In genomic region chr2:239029958-239030357, GRCh38 we compare ENCODE assay signal across 30 cellular contexts.
"Had no signal": no experiment of that assay in that cellular context is flagged by ENCODE, and none has a peak within 500 bp of the region (broad histone marks: within the 10 kb centered on the region; RNA-seq: fewer than 3 reads in every experiment).

No MANE protein-coding gene starts in this region.

- H3K4me1 ChIP-seq: lower lobe of right lung, parathyroid adenoma, right lobe of liver, upper lobe of left lung had no signal

- H3K36me3 ChIP-seq: lower lobe of right lung, right atrium auricular region, right lobe of liver, tibial nerve, upper lobe of left lung, vagina had no signal

- H3K27ac ChIP-seq: lower lobe of right lung, parathyroid adenoma, right atrium auricular region, right lobe of liver, tibial nerve, upper lobe of left lung, vagina had no signal

- H3K36me3 Mint-ChIP-seq: mesothelial cell of epicardium; naive B cell; stimulated activated memory B cell treated with anti-CD40 and anti-IgM and Interleukin-4, amounts not matched to agents 10 μg/mL and 1 μg/mL and 100 μg/mL, for 72 hours had no signal

- H3K9me3 Mint-ChIP-seq: naive B cell; nephron; neural crest cell; stimulated activated memory B cell treated with anti-CD40 and anti-IgM and Interleukin-4, amounts not matched to agents 10 μg/mL and 1 μg/mL and 100 μg/mL, for 72 hours; stimulated activated naive CD8-positive, alpha-beta T cell treated with anti-CD3 and anti-CD28 coated beads, Interleukin-15, amount 100 ng/mL, for 72 hours had no signal

- H3K9me3 ChIP-seq: lower lobe of right lung, right atrium auricular region, right lobe of liver, tibial nerve, upper lobe of left lung, vagina had no signal

- H3K27me3 ChIP-seq: right atrium auricular region, right lobe of liver, tibial nerve, upper lobe of left lung, vagina had no signal

- H3K27ac Mint-ChIP-seq: mesothelial cell of epicardium; progenitor cell of endocrine pancreas; stimulated activated memory B cell treated with anti-CD40 and anti-IgM and Interleukin-4, amounts not matched to agents 10 μg/mL and 1 μg/mL and 100 μg/mL, for 72 hours; stimulated activated naive CD8-positive, alpha-beta T cell treated with anti-CD3 and anti-CD28 coated beads, Interleukin-15, amount 100 ng/mL, for 72 hours had no signal

- DNase-seq: head of caudate nucleus; hippocampal formation; kidney glomerular epithelial cell; left ventricle myocardium superior; lower lobe of right lung; mammary epithelial cell; mesenchymal stem cell; naive B cell; occipital lobe; right lobe of liver; small intestine; stimulated activated CD4-positive, alpha-beta T cell treated with anti-CD3 and anti-CD28 coated beads, Interleukin-1b, Interleukin-23, amount 100 ng/mL, for 48 hours; stimulated activated CD4-positive, alpha-beta T cell treated with anti-CD3 and anti-CD28 coated beads, Interleukin-2, amount 100 ng/mL, for 48 hours; stimulated activated CD4-positive, alpha-beta T cell treated with anti-CD3 and anti-CD28 coated beads, Interleukin-4, amount 100 ng/mL, for 4 hours; stimulated activated CD8-positive, alpha-beta memory T cell treated with anti-CD3 and anti-CD28 coated beads, Interleukin-4, amount 100 ng/mL, for 48 hours; stimulated activated naive CD4-positive, alpha-beta T cell treated with Interleukin-2 at 50 U/mL for 16 hours; stimulated activated naive CD8-positive, alpha-beta T cell treated with anti-CD3 and anti-CD28 coated beads, Interleukin-15, amount 100 ng/mL, for 72 hours; substantia nigra; upper lobe of left lung had no signal

- H3K4me3 ChIP-seq: lower lobe of right lung, right atrium auricular region, right lobe of liver, tibial nerve, upper lobe of left lung, vagina had no signal

- H3K4me3 Mint-ChIP-seq: mesothelial cell of epicardium; naive B cell; nephron; neural crest cell; stimulated activated memory B cell treated with anti-CD40 and anti-IgM and Interleukin-4, amounts not matched to agents 10 μg/mL and 1 μg/mL and 100 μg/mL, for 72 hours; stimulated activated naive CD8-positive, alpha-beta T cell treated with anti-CD3 and anti-CD28 coated beads, Interleukin-15, amount 100 ng/mL, for 72 hours had no signal

- ATAC-seq: left cardiac atrium; left lobe of liver; left ventricle myocardium superior; lower lobe of right lung; right lobe of liver; stimulated activated memory B cell treated with anti-CD40 and anti-IgM and Interleukin-4, amounts not matched to agents 10 μg/mL and 1 μg/mL and 100 μg/mL, for 72 hours; stimulated activated naive CD8-positive, alpha-beta T cell treated with anti-CD3 and anti-CD28 coated beads, Interleukin-15, amount 100 ng/mL, for 72 hours had no signal

- H3K4me1 Mint-ChIP-seq: naive B cell; stimulated activated memory B cell treated with anti-CD40 and anti-IgM and Interleukin-4, amounts not matched to agents 10 μg/mL and 1 μg/mL and 100 μg/mL, for 72 hours; stimulated activated naive CD8-positive, alpha-beta T cell treated with anti-CD3 and anti-CD28 coated beads, Interleukin-15, amount 100 ng/mL, for 72 hours had no signal
